Comparison of ENCODE assay signal across 7 cellular contexts in genomic region chr1:89483010-89483756, GRCh38. TPM values are rescaled to one million over a fixed set of nuclear protein-coding genes. Genes with fewer than 3 reads are reported as not detected.
A peak's percentile ranks its signal among the peaks of the same experiment; 100 is the strongest.
DNase-seq lines count a peak whose midpoint lies in the region; ATAC-seq, FAIRE-seq and TF ChIP-seq lines count a peak whose summit lies in the region.

No MANE protein-coding gene starts in this region.

- H3K4me3 Mint-ChIP-seq in naive thymus-derived CD8-positive, alpha-beta T cell, result no peak overlapping the region
- no peak overlapping the region for H3K4me3 Mint-ChIP-seq in stimulated activated memory B cell treated with anti-CD40 and anti-IgM and Interleukin-4, amounts not matched to agents 10 μg/mL and 1 μg/mL and 100 μg/mL, for 72 hours

- intact Hi-C loops in OCI-LY7 (cut with micrococcal nuclease; ENCODE audit: unreplicated experiment), result loop anchor here (1.0 to 10.0 kb wide), 3 partner anchors 115 to 502 kb away; no protein-coding TSS in a partner anchor
- intact Hi-C loops in esophagus muscularis mucosa (cut with DNase I), result loop anchor here (2.0 to 5.0 kb wide), 2 partner anchors 116 to 279 kb away; no protein-coding TSS in a partner anchor

- H3K4me3 ChIP-seq in OCI-LY7 (ENCODE audit: low read depth, low read length, poor library complexity, severe bottlenecking) (no peak overlapping the region), esophagus muscularis mucosa (no peak overlapping the region)

- H3K27me3 ChIP-seq in esophagus muscularis mucosa, result no peaks in the 10 kb centered on the region

- TF ChIP-seq CTCF in OCI-LY7 (conservative IDR thresholded peaks at IDR 0.05; ENCODE audit: low read length), result peak; percentile 94
- TF ChIP-seq CTCF in esophagus muscularis mucosa (IDR thresholded peaks at IDR 0.05), result peak; percentile 55 to 73 (median 69)

- ATAC-seq in naive thymus-derived CD8-positive, alpha-beta T cell, result peak; percentile 89 to 97
- peak; percentile 71 for ATAC-seq in stimulated activated memory B cell treated with anti-CD40 and anti-IgM and Interleukin-4, amounts not matched to agents 10 μg/mL and 1 μg/mL and 100 μg/mL, for 72 hours

- H3K9me3 ChIP-seq in OCI-LY7 (ENCODE audit: low read length), result 0 out of 2 replicates have a peak, but pooled peaks cover 4% of the 10 kb centered on the region
- no peaks in the 10 kb centered on the region for H3K9me3 ChIP-seq in esophagus muscularis mucosa

- POLR2A ChIA-PET in OCI-LY7 (lab: Charles Lee), result interaction anchor here (0.5 to 0.8 kb wide), 3 partner anchors 102 to 480 kb away, joined by 3 to 4 read pairs (median 3); no protein-coding TSS in a partner anchor
- POLR2A ChIA-PET in naive thymus-derived CD8-positive, alpha-beta T cell (lab: Charles Lee), result interaction anchor here (0.8 to 1.0 kb wide), 2 partner anchors 149 to 280 kb away, joined by 3 to 6 read pairs; partner anchors contain the start of gene LRRC8C

- CTCF ChIA-PET in OCI-LY7 (lab: Charles Lee; ENCODE audit: unreplicated experiment), result interaction anchor here (1.5 kb wide), 1 partner anchor 280 kb away, joined by 6 read pairs; no protein-coding TSS in a partner anchor

- no TSS peak for BruUV-seq in OCI-LY7 (replicated peaks; lab: Mats Ljungman, UMichigan)

- H3K27me3 Mint-ChIP-seq in naive thymus-derived CD8-positive, alpha-beta T cell, result no peaks in the 10 kb centered on the region
- no peaks in the 10 kb centered on the region for H3K27me3 Mint-ChIP-seq in stimulated activated memory B cell treated with anti-CD40 and anti-IgM and Interleukin-4, amounts not matched to agents 10 μg/mL and 1 μg/mL and 100 μg/mL, for 72 hours

- TF ChIP-seq EP300 in esophagus muscularis mucosa (IDR thresholded peaks at IDR 0.05), result no peak

- no peaks in the 10 kb centered on the region for H3K79me2 ChIP-seq in OCI-LY7 (ENCODE audit: insufficient read depth, low read depth, low read length)

- H3K4me2 ChIP-seq in OCI-LY7 (ENCODE audit: low read length), result no peak overlapping the region

- H3K36me3 Mint-ChIP-seq in naive thymus-derived CD8-positive, alpha-beta T cell, result peaks cover 0 to 18% (median 2%) of the 10 kb centered on the region in 3 donors
- H3K36me3 Mint-ChIP-seq in stimulated activated memory B cell treated with anti-CD40 and anti-IgM and Interleukin-4, amounts not matched to agents 10 μg/mL and 1 μg/mL and 100 μg/mL, for 72 hours, result peaks cover 28% of the 10 kb centered on the region

- 14% methylated on average over 3 of the region's 3 CpGs for WGBS in esophagus muscularis mucosa

- H2AFZ ChIP-seq in OCI-LY7 (ENCODE audit: low read length), result no peak overlapping the region

- FAIRE-seq in GM18507 (lab: Jason Lieb, UNC), result peak; percentile 91

- DNase-seq in GM18507 (ENCODE audit: extremely low spot score, insufficient read length, low read depth), result peak; percentile 36
- peak; percentile 74 for DNase-seq in KG1 (lab: John Stamatoyannopoulos, UW)
- peak; percentile 85 for DNase-seq in OCI-LY7 (ENCODE audit: low spot score)
- DNase-seq in activated T-cell treated with anti-CD3 and anti-CD28 coated beads for 24 hours (ENCODE audit: low read depth), result peak; percentile 74
- DNase-seq in esophagus muscularis mucosa (ENCODE audit: extremely low spot score), result no peak
- peak; percentile 43 to 86 (median 70) for DNase-seq in naive thymus-derived CD8-positive, alpha-beta T cell

- peaks cover 0 to 27% (median 9%) of the 10 kb centered on the region in 9 donors for H3K9me3 Mint-ChIP-seq in naive thymus-derived CD8-positive, alpha-beta T cell
- peaks cover 13% of the 10 kb centered on the region for H3K9me3 Mint-ChIP-seq in stimulated activated memory B cell treated with anti-CD40 and anti-IgM and Interleukin-4, amounts not matched to agents 10 μg/mL and 1 μg/mL and 100 μg/mL, for 72 hours

- no peaks in the 10 kb centered on the region; the same call in 1 of the 2 replicates for H4K20me1 ChIP-seq in OCI-LY7 (ENCODE audit: insufficient read depth, low read length)

- H3K27ac ChIP-seq in OCI-LY7 (ENCODE audit: low read depth, low read length, poor library complexity, severe bottlenecking) (no peak overlapping the region), esophagus muscularis mucosa (replicated peaks in 1 of 4) (no peak overlapping the region)

- H3K4me1 Mint-ChIP-seq in naive thymus-derived CD8-positive, alpha-beta T cell, result peaks cover 0 to 13% (median 8%) of the 10 kb centered on the region in 4 donors
- H3K4me1 Mint-ChIP-seq in stimulated activated memory B cell treated with anti-CD40 and anti-IgM and Interleukin-4, amounts not matched to agents 10 μg/mL and 1 μg/mL and 100 μg/mL, for 72 hours, result no peaks in the 10 kb centered on the region

- H3K4me1 ChIP-seq in OCI-LY7 (ENCODE audit: insufficient read depth, low read length, poor library complexity, severe bottlenecking) (no peaks in the 10 kb centered on the region), esophagus muscularis mucosa (no peaks in the 10 kb centered on the region)

- H3K36me3 ChIP-seq in OCI-LY7 (ENCODE audit: insufficient read depth, low read length) (no peaks in the 10 kb centered on the region), esophagus muscularis mucosa (no peaks in the 10 kb centered on the region)

- H3K27ac Mint-ChIP-seq in naive thymus-derived CD8-positive, alpha-beta T cell, result no peak overlapping the region
- no peak overlapping the region for H3K27ac Mint-ChIP-seq in stimulated activated memory B cell treated with anti-CD40 and anti-IgM and Interleukin-4, amounts not matched to agents 10 μg/mL and 1 μg/mL and 100 μg/mL, for 72 hours

- no peaks in the 10 kb centered on the region for H3K9me2 ChIP-seq in OCI-LY7 (ENCODE audit: insufficient read depth, low read length)

- TF ChIP-seq POLR2A in esophagus muscularis mucosa (IDR thresholded peaks at IDR 0.05; ENCODE audit: low read depth), result no peak

RNA-seq across cellular contexts. Expression of gene LRRC8B, which starts 41.4 kb away (rescaled TPM):
- 3.2 and 4.4 TPM in 2 replicates for total RNA-seq in OCI-LY7 (2014; rRNA removed; shearing (Covaris generic))
- total RNA-seq in OCI-LY7 (2022) (8.8 and 9.9 TPM in 2 replicates), esophagus muscularis mucosa (1 to 10 TPM; 3.3 to 9.2 (median 4.1) TPM)
- total RNA-seq in naive thymus-derived CD8-positive, alpha-beta T cell, result 10 to 100 TPM; 15.0 to 16.1 TPM
- polyA plus RNA-seq in naive thymus-derived CD8-positive, alpha-beta T cell, result 10 to 100 TPM in 2 of 3 donors, 1 to 10 TPM in 1; 8.5 to 13.6 (median 12.2) TPM
